ENCODE assay signal across 21 cellular contexts in the genomic region with DNA sequence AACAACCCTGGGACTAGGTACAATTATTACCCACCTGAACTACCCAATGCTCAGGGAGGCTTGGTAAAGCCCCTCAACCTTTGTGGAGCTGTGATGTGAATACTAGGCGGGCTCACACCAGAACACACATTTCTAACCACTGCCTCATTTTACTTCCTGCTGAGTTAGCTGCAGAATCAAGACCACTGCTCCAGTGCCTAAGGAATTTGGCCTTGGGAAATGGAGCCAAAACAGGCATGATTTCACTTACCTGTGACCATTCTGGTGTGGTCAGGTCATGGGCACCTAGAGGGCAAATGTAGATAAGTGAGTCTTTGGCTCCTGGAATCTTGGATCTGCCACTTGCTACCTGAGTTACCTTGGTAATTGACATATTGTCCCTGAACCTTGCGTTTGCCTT.
"Had no signal": no experiment of that assay in that cellular context is flagged by ENCODE, and none has a peak within 500 bp of the region (broad histone marks: within the 10 kb centered on the region; RNA-seq: fewer than 3 reads in every experiment).

No MANE protein-coding gene starts in this region.

- H3K9me3 Mint-ChIP-seq: activated CD8-positive, alpha-beta T cell treated with anti-CD3 and anti-CD28 coated beads for 36 hours; activated T-cell treated with anti-CD3 and anti-CD28 coated beads, Interleukin-2, amount 50 U/mL, for 4 hours; central memory CD8-positive, alpha-beta T cell; mesothelial cell of epicardium; stimulated activated effector memory CD8-positive, alpha-beta T cell treated with anti-CD3 and anti-CD28 coated beads, Interleukin-12 subunit alpha, Interleukin-12 subunit beta, amount 100 ng/mL, for 72 hours; WTC11 had no signal

- H3K4me3 ChIP-seq: esophagus squamous epithelium, ovary, tibial artery, vagina had no signal

- H3K4me1 Mint-ChIP-seq: central memory CD8-positive, alpha-beta T cell; stimulated activated effector memory CD8-positive, alpha-beta T cell treated with anti-CD3 and anti-CD28 coated beads, Interleukin-12 subunit alpha, Interleukin-12 subunit beta, amount 100 ng/mL, for 72 hours had no signal

- DNase-seq: activated CD4-positive, alpha-beta T cell treated with anti-CD3 and anti-CD28 coated beads for 4 hours; activated CD8-positive, alpha-beta T cell treated with anti-CD3 and anti-CD28 coated beads for 36 hours; activated effector memory CD4-positive, alpha-beta T cell treated with Interleukin-2 at 50 U/mL for 16 hours; activated naive CD4-positive, alpha-beta T cell treated with anti-CD3 and anti-CD28 coated beads, Interleukin-2, amount 50 U/mL, for 16 hours; activated T-cell treated with anti-CD3 and anti-CD28 coated beads, Interleukin-2, amount 50 U/mL, for 4 hours; effector CD8-positive, alpha-beta T cell; esophagus squamous epithelium; left colon; lower lobe of right lung; ovary; stimulated activated CD4-positive, alpha-beta T cell treated with anti-CD3 and anti-CD28 coated beads, Interleukin-12 subunit alpha, Interleukin-12 subunit beta, amount 100 ng/mL, for 4 hours; stimulated activated CD4-positive, alpha-beta T cell treated with anti-CD3 and anti-CD28 coated beads, Interleukin-2, amount 100 ng/mL, for 24 hours; T-helper 2 cell; tibial artery had no signal

- H3K9me3 ChIP-seq: esophagus squamous epithelium, lower lobe of right lung, ovary, tibial artery, vagina had no signal

- H3K27me3 ChIP-seq: ovary had no signal

- FAIRE-seq: endothelial cell of umbilical vein, TTC549 had no signal

- H3K36me3 Mint-ChIP-seq: mesothelial cell of epicardium; stimulated activated effector memory CD8-positive, alpha-beta T cell treated with anti-CD3 and anti-CD28 coated beads, Interleukin-12 subunit alpha, Interleukin-12 subunit beta, amount 100 ng/mL, for 72 hours; WTC11 had no signal

- H3K27ac ChIP-seq: esophagus squamous epithelium, ovary, tibial artery, vagina had no signal

- H3K36me3 ChIP-seq: esophagus squamous epithelium, lower lobe of right lung, ovary, tibial artery, vagina had no signal

- H3K4me3 Mint-ChIP-seq: activated CD8-positive, alpha-beta T cell treated with anti-CD3 and anti-CD28 coated beads for 36 hours; activated T-cell treated with anti-CD3 and anti-CD28 coated beads, Interleukin-2, amount 50 U/mL, for 4 hours; central memory CD8-positive, alpha-beta T cell; mesothelial cell of epicardium; stimulated activated effector memory CD8-positive, alpha-beta T cell treated with anti-CD3 and anti-CD28 coated beads, Interleukin-12 subunit alpha, Interleukin-12 subunit beta, amount 100 ng/mL, for 72 hours had no signal

- ATAC-seq: activated CD8-positive, alpha-beta T cell treated with anti-CD3 and anti-CD28 coated beads for 36 hours; activated T-cell treated with anti-CD3 and anti-CD28 coated beads, Interleukin-2, amount 50 U/mL, for 4 hours; left colon; lower lobe of right lung; stimulated activated effector memory CD8-positive, alpha-beta T cell treated with anti-CD3 and anti-CD28 coated beads, Interleukin-12 subunit alpha, Interleukin-12 subunit beta, amount 100 ng/mL, for 72 hours; WTC11 had no signal

- H3K27ac Mint-ChIP-seq: activated CD8-positive, alpha-beta T cell treated with anti-CD3 and anti-CD28 coated beads for 36 hours; stimulated activated effector memory CD8-positive, alpha-beta T cell treated with anti-CD3 and anti-CD28 coated beads, Interleukin-12 subunit alpha, Interleukin-12 subunit beta, amount 100 ng/mL, for 72 hours had no signal
